ENCODE assay signal across 18 cellular contexts in the genomic region with DNA sequence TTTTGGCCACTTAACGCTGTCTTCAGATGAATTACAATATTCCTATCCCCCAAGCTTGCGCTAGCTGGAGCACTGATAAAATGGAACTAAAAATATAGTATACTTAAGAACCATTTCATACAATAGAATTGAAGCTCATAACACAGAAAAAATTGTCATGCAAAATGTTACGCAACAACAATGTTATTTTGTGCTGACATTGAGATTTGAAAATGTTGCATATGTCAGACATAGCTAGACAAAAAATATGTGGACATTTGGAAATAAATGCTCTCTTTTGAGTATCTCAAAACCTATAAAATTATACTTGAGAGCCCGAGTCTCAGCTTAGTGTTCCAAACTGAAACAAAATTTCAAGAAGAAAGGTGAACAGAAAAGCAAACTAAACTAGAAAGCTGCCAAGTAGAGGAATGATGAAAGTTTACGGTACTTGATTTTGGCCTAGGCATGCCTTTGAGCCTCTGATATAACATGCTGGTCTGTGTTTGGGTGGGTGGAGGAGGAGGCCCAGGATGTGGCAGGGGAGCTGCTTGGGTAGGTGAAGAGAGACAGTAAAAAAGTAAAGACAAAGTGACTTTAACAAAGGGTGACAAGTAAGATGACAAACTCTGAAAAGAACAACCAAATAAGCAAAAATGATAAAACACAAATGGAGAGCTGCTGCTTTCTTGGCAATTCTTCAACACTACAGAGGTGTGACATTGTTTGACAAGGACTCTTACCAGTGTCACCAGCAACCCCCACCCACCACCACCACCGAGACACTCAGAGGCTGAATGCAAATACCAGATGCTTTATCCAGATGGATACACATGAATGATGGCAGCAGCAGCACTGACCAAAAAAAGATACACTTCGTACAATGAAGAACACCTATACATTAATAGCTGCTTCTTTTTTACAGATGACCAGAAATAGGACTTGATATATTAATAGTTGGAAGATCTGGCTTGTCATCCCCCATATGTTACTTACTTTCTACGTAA.
"Had no signal": no experiment of that assay in that cellular context is flagged by ENCODE, and none has a peak within 500 bp of the region (broad histone marks: within the 10 kb centered on the region; RNA-seq: fewer than 3 reads in every experiment).

No MANE protein-coding gene starts in this region.

- H3K27ac Mint-ChIP-seq: activated CD4-positive, alpha-beta T cell treated with anti-CD3 and anti-CD28 coated beads, Interleukin-2, amount 10 ng/mL, durations not matched to agents 7 days and 5 days; activated T-helper 17 cell treated with anti-CD3 and anti-CD28 coated beads, Interleukin-2, amount 50 U/mL, for 72 hours; dendritic cell treated with granulocyte-macrophage colony-stimulating factor and Interleukin-4, amounts not matched to agents 40 ng/mL and 50 ng/mL, for 4 days; immature natural killer cell; natural killer cell; progenitor cell of endocrine pancreas had no signal

- H3K9me3 ChIP-seq: adrenal gland, mucosa of descending colon, upper lobe of left lung had no signal

- H3K36me3 ChIP-seq: adrenal gland, upper lobe of left lung had no signal

- DNase-seq: activated CD4-positive, alpha-beta T cell treated with anti-CD3 and anti-CD28 coated beads, Interleukin-2, amount 10 ng/mL, durations not matched to agents 7 days and 5 days; activated CD4-positive, CD25-positive, alpha-beta regulatory T cell; activated naive CD4-positive, alpha-beta T cell treated with anti-CD3 and anti-CD28 coated beads, Interleukin-2, amount 50 U/mL, for 16 hours; activated T-cell treated with anti-CD3 and anti-CD28 coated beads for 4 hours; adrenal gland; cerebellar nuclear complex; erythroblast; immature natural killer cell; mucosa of descending colon; natural killer cell; nucleus accumbens; stimulated activated CD4-positive, alpha-beta T cell treated with anti-CD3 and anti-CD28 coated beads, Interleukin-2, amount 100 ng/mL, for 24 hours; stimulated activated naive CD4-positive, alpha-beta T cell; upper lobe of left lung had no signal

- H3K27ac ChIP-seq: adrenal gland, upper lobe of left lung had no signal

- H3K4me1 ChIP-seq: adrenal gland, upper lobe of left lung had no signal

- H3K36me3 Mint-ChIP-seq: immature natural killer cell, natural killer cell had no signal

- H3K4me3 ChIP-seq: adrenal gland, mucosa of descending colon, upper lobe of left lung had no signal

- H3K9me3 Mint-ChIP-seq: activated CD4-positive, alpha-beta T cell treated with anti-CD3 and anti-CD28 coated beads, Interleukin-2, amount 10 ng/mL, durations not matched to agents 7 days and 5 days; activated T-helper 17 cell treated with anti-CD3 and anti-CD28 coated beads, Interleukin-2, amount 50 U/mL, for 72 hours; dendritic cell treated with granulocyte-macrophage colony-stimulating factor and Interleukin-4, amounts not matched to agents 40 ng/mL and 50 ng/mL, for 4 days had no signal

- H3K4me3 Mint-ChIP-seq: activated CD4-positive, alpha-beta T cell treated with anti-CD3 and anti-CD28 coated beads, Interleukin-2, amount 10 ng/mL, durations not matched to agents 7 days and 5 days; activated T-helper 17 cell treated with anti-CD3 and anti-CD28 coated beads, Interleukin-2, amount 50 U/mL, for 72 hours; dendritic cell treated with granulocyte-macrophage colony-stimulating factor and Interleukin-4, amounts not matched to agents 40 ng/mL and 50 ng/mL, for 4 days; immature natural killer cell; natural killer cell had no signal

- H3K27me3 ChIP-seq: upper lobe of left lung had no signal

- ATAC-seq: activated T-helper 17 cell treated with anti-CD3 and anti-CD28 coated beads, Interleukin-2, amount 50 U/mL, for 72 hours; mucosa of descending colon; natural killer cell; sciatic nerve had no signal

- H3K27me3 Mint-ChIP-seq: dendritic cell treated with granulocyte-macrophage colony-stimulating factor and Interleukin-4, amounts not matched to agents 40 ng/mL and 50 ng/mL, for 4 days; progenitor cell of endocrine pancreas had no signal

- H3K4me1 Mint-ChIP-seq: activated CD4-positive, alpha-beta T cell treated with anti-CD3 and anti-CD28 coated beads, Interleukin-2, amount 10 ng/mL, durations not matched to agents 7 days and 5 days; activated T-helper 17 cell treated with anti-CD3 and anti-CD28 coated beads, Interleukin-2, amount 50 U/mL, for 72 hours; immature natural killer cell; natural killer cell had no signal
